Comparison of ENCODE assay signal across 13 cellular contexts in genomic region chr1:167095368-167095767, GRCh38. TPM values are rescaled to one million over a fixed set of nuclear protein-coding genes. Genes with fewer than 3 reads are reported as not detected.
DNase-seq lines count a peak whose midpoint lies in the region; ATAC-seq and TF ChIP-seq lines count a peak whose summit lies in the region.
"Had no signal": no experiment of that assay in that cellular context is flagged by ENCODE, and none has a peak within 500 bp of the region (broad histone marks: within the 10 kb centered on the region; RNA-seq: fewer than 3 reads in every experiment).

No MANE protein-coding gene starts in this region.

- intact Hi-C loops in activated naive CD4-positive, alpha-beta T cell treated with anti-CD3 and anti-CD28 coated beads for 36 hours (cut with micrococcal nuclease), result no loop called here
- intact Hi-C loops in CD8-positive, alpha-beta T cell (cut with DNase I, micrococcal nuclease), result no loop called here

- CTCF ChIA-PET in activated naive CD4-positive, alpha-beta T cell treated with anti-CD3 and anti-CD28 coated beads for 36 hours (lab: Charles Lee), result interaction anchor here (1.5 kb wide), 1 partner anchor 36 kb away, joined by 5 read pairs; no protein-coding TSS in a partner anchor
- CTCF ChIA-PET in CD8-positive, alpha-beta T cell (lab: Charles Lee), result interaction anchor here (0.6 to 1.3 kb wide), 2 partner anchors 28 kb away, joined by 3 read pairs; no protein-coding TSS in a partner anchor

- TF ChIP-seq CTCF in smooth muscle cell (IDR thresholded peaks at IDR 0.05; ENCODE audit: borderline replicate concordance, insufficient read depth, poor library complexity, severe bottlenecking), result no peak
- no peak for TF ChIP-seq CTCF in CD8-positive, alpha-beta T cell (IDR thresholded peaks at IDR 0.05)

- H3F3A ChIP-seq in smooth muscle cell (ENCODE audit: low read depth), result no peaks in the 10 kb centered on the region

- H4K20me1 ChIP-seq in smooth muscle cell (ENCODE audit: low read depth), result no peaks in the 10 kb centered on the region

- ATAC-seq in CD8-positive, alpha-beta T cell, result no peak
- ATAC-seq in HG03280 (IDR thresholded peaks at IDR 0.05; ENCODE audit: unreplicated experiment), result no peak
- ATAC-seq: GM23338 had no signal

- H3K4me1 ChIP-seq in smooth muscle cell (ENCODE audit: low read depth), result peaks cover 7% of the 10 kb centered on the region
- H3K4me1 ChIP-seq in CD8-positive, alpha-beta T cell (ENCODE audit: insufficient read depth, low read length), result peaks cover 9% of the 10 kb centered on the region
- H3K4me1 ChIP-seq: right lobe of liver had no signal

- H3K9me3 Mint-ChIP-seq in activated naive CD4-positive, alpha-beta T cell treated with anti-CD3 and anti-CD28 coated beads for 36 hours, result peaks cover 2% of the 10 kb centered on the region
- no peaks in the 10 kb centered on the region for H3K9me3 Mint-ChIP-seq in CD8-positive, alpha-beta T cell
- H3K9me3 Mint-ChIP-seq: activated T-helper 2 cell treated with anti-CD3 and anti-CD28 coated beads, Interferon-gamma antibody, Interleukin-2, Interleukin-4, amounts not matched to agents 10 μg/mL and 5 μg/mL and 100 μg/mL, durations not matched to agents 14 hours and 24 hours and 36 hours; GM23338 had no signal

- DNase-seq in activated naive CD4-positive, alpha-beta T cell treated with anti-CD3 and anti-CD28 coated beads for 36 hours, result peak; percentile 36
- no peak for DNase-seq in activated naive CD4-positive, alpha-beta T cell treated with Interleukin-2 at 50 U/mL for 16 hours
- peak; percentile 87 for DNase-seq in NCI-H69 (lab: John Stamatoyannopoulos, UW)
- DNase-seq in epithelial cell of prostate (ENCODE audit: low read depth, low spot score), result peak; percentile 50
- DNase-seq in smooth muscle cell (lab: John Stamatoyannopoulos, UW; ENCODE audit: unreplicated experiment), result no peak
- DNase-seq in CD8-positive, alpha-beta T cell, result no peak
- no peak for DNase-seq in kidney glomerular epithelial cell (lab: John Stamatoyannopoulos, UW)
- DNase-seq: kidney, right lobe of liver had no signal

- H3K4me2 ChIP-seq in smooth muscle cell, result peak overlapping the region; percentile 23
- H3K4me2 ChIP-seq: GM23338 had no signal

- no peak overlapping the region for H3K4me3 Mint-ChIP-seq in activated naive CD4-positive, alpha-beta T cell treated with anti-CD3 and anti-CD28 coated beads for 36 hours
- H3K4me3 Mint-ChIP-seq in CD8-positive, alpha-beta T cell, result no peak overlapping the region
- H3K4me3 Mint-ChIP-seq: GM23338 had no signal

- H3K4me1 Mint-ChIP-seq in activated naive CD4-positive, alpha-beta T cell treated with anti-CD3 and anti-CD28 coated beads for 36 hours (ENCODE audit: low read depth), result peaks cover 17% of the 10 kb centered on the region
- peaks cover 27% of the 10 kb centered on the region for H3K4me1 Mint-ChIP-seq in CD8-positive, alpha-beta T cell (ENCODE audit: low read depth)

- H3K27ac Mint-ChIP-seq in activated naive CD4-positive, alpha-beta T cell treated with anti-CD3 and anti-CD28 coated beads for 36 hours, result no peak overlapping the region
- H3K27ac Mint-ChIP-seq in CD8-positive, alpha-beta T cell, result no peak overlapping the region
- H3K27ac Mint-ChIP-seq: activated T-helper 2 cell treated with anti-CD3 and anti-CD28 coated beads, Interferon-gamma antibody, Interleukin-2, Interleukin-4, amounts not matched to agents 10 μg/mL and 5 μg/mL and 100 μg/mL, durations not matched to agents 14 hours and 24 hours and 36 hours; GM23338 had no signal

- H3K27me3 Mint-ChIP-seq in activated naive CD4-positive, alpha-beta T cell treated with anti-CD3 and anti-CD28 coated beads for 36 hours (ENCODE audit: low read depth), result no peaks in the 10 kb centered on the region
- H3K27me3 Mint-ChIP-seq in CD8-positive, alpha-beta T cell (ENCODE audit: low read depth), result peaks cover 2% of the 10 kb centered on the region

- H3K79me2 ChIP-seq in smooth muscle cell (ENCODE audit: low read depth), result no peaks in the 10 kb centered on the region

- no peaks in the 10 kb centered on the region for H3K9me3 ChIP-seq in smooth muscle cell (replicated peaks; ENCODE audit: low read depth)
- no peaks in the 10 kb centered on the region for H3K9me3 ChIP-seq in CD8-positive, alpha-beta T cell (ENCODE audit: low read length)
- H3K9me3 ChIP-seq: right lobe of liver had no signal

- H3K27ac ChIP-seq in epithelial cell of prostate (no peak overlapping the region), smooth muscle cell (ENCODE audit: low read depth) (no peak overlapping the region)
- no peak overlapping the region for H3K27ac ChIP-seq in CD8-positive, alpha-beta T cell (ENCODE audit: low read depth, low read length)
- H3K27ac ChIP-seq: HL-60, right lobe of liver had no signal

- H3K27me3 ChIP-seq in smooth muscle cell (ENCODE audit: low read depth), result no peaks in the 10 kb centered on the region
- no peaks in the 10 kb centered on the region for H3K27me3 ChIP-seq in CD8-positive, alpha-beta T cell (ENCODE audit: insufficient read depth, low read length)
- H3K27me3 ChIP-seq: right lobe of liver had no signal

- no peak overlapping the region for H3K4me3 ChIP-seq in smooth muscle cell
- H3K4me3 ChIP-seq in CD8-positive, alpha-beta T cell (ENCODE audit: low read depth, low read length), result no peak overlapping the region
- H3K4me3 ChIP-seq: GM23338, right lobe of liver had no signal

- no peak overlapping the region for H3K9ac ChIP-seq in smooth muscle cell (ENCODE audit: low read depth)

- H3K36me3 Mint-ChIP-seq in activated naive CD4-positive, alpha-beta T cell treated with anti-CD3 and anti-CD28 coated beads for 36 hours (ENCODE audit: low read depth), result no peaks in the 10 kb centered on the region
- H3K36me3 Mint-ChIP-seq in CD8-positive, alpha-beta T cell, result no peaks in the 10 kb centered on the region

- no peaks in the 10 kb centered on the region for H3K36me3 ChIP-seq in smooth muscle cell (ENCODE audit: low read depth)
- H3K36me3 ChIP-seq in CD8-positive, alpha-beta T cell (ENCODE audit: insufficient read depth, low read length), result no peaks in the 10 kb centered on the region
- H3K36me3 ChIP-seq: right lobe of liver had no signal

- H2AFZ ChIP-seq in smooth muscle cell (ENCODE audit: low read depth), result no peak overlapping the region
- H2AFZ ChIP-seq: GM23338 had no signal

- WGBS in smooth muscle cell (ENCODE audit: low lambda C conversion rate), result 15% methylated on average over 5 of the region's 5 CpGs

- POLR2A ChIA-PET in CD8-positive, alpha-beta T cell (lab: Charles Lee), result no interaction called here

RNA-seq across cellular contexts. Expression of gene STYXL2, which starts 1.5 kb away (rescaled TPM):
- total RNA-seq in activated naive CD4-positive, alpha-beta T cell treated with anti-CD3 and anti-CD28 coated beads for 36 hours, result not detected
- total RNA-seq in smooth muscle cell, result 0.13 and 0.31 TPM in 2 replicates
- 0.74 and 2.0 TPM in 2 replicates for polyA plus RNA-seq in smooth muscle cell
- not detected for total RNA-seq in CD8-positive, alpha-beta T cell
- total RNA-seq: activated T-helper 2 cell treated with anti-CD3 and anti-CD28 coated beads, Interferon-gamma antibody, Interleukin-2, Interleukin-4, amounts not matched to agents 10 μg/mL and 5 μg/mL and 100 μg/mL, durations not matched to agents 14 hours and 24 hours and 36 hours had no signal

RNA-seq across cellular contexts. Expression of gene GPA33, which starts 5.2 kb away (rescaled TPM):
- 1 to 10 TPM; 1.2 to 1.4 TPM for total RNA-seq in activated naive CD4-positive, alpha-beta T cell treated with anti-CD3 and anti-CD28 coated beads for 36 hours
- total RNA-seq in smooth muscle cell, result not detected in 2 replicates
- polyA plus RNA-seq in smooth muscle cell, result not detected in 2 replicates
- total RNA-seq in CD8-positive, alpha-beta T cell, result 1 to 10 TPM; 1.7 to 2.0 TPM

Comparison
In these comparisons a context has a peak if more than half of its experiments do, and no peak if none do; other contexts are left out.
1. DNase-seq: peak in activated naive CD4-positive, alpha-beta T cell treated with anti-CD3 and anti-CD28 coated beads for 36 hours (single experiment), NCI-H69 (single experiment) and epithelial cell of prostate (single experiment); none in activated naive CD4-positive, alpha-beta T cell treated with Interleukin-2 at 50 U/mL for 16 hours (single experiment), smooth muscle cell (single experiment), CD8-positive, alpha-beta T cell (0 of 7) and kidney glomerular epithelial cell (single experiment).